In the genomic region with DNA sequence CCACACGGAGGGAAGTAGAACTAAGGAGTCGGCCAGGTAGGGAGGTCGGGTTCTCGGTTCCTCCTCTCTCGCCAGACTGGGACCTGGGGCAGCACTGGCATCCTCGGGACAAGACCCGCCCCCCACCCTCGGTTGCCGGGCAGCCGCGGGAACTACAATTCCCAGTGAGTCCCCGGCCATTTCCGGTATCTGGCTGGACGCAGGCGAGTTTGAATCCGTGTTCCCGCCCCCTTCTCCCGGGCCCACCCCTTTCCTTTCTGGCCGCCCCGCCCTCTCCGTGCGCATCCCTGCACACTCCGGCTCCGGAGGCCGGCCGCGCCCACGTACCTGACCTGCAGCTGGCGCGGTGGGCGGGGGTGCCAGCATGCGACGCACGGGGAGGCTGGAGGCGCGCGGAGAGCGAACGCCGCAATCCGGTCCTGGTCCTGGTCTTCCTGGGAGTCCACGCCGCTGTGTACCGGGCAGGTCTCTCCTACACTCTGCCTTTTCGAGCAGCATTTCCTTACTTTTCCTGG, we compare ENCODE assay signal across 1 cellular context.
TF ChIP-seq lines count a peak whose summit lies in the region.

No MANE protein-coding gene starts in this region.

TF ChIP-seq in WTC11, 78 proteins besides CTCF, POLR2A, EP300 and RAD21 (continued from another document):
- TF ChIP-seq, protein P1, sequence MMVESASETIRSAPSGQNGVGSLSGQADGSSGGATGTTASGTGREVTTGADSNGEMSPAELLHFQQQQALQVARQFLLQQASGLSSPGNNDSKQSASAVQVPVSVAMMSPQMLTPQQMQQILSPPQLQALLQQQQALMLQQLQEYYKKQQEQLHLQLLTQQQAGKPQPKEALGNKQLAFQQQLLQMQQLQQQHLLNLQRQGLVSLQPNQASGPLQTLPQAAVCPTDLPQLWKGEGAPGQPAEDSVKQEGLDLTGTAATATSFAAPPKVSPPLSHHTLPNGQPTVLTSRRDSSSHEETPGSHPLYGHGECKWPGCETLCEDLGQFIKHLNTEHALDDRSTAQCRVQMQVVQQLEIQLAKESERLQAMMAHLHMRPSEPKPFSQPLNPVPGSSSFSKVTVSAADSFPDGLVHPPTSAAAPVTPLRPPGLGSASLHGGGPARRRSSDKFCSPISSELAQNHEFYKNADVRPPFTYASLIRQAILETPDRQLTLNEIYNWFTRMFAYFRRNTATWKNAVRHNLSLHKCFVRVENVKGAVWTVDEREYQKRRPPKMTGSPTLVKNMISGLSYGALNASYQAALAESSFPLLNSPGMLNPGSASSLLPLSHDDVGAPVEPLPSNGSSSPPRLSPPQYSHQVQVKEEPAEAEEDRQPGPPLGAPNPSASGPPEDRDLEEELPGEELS (CRISPR knock-in tag; IDR thresholded peaks at IDR 0.05) = no peak
- TF ChIP-seq, protein P2, sequence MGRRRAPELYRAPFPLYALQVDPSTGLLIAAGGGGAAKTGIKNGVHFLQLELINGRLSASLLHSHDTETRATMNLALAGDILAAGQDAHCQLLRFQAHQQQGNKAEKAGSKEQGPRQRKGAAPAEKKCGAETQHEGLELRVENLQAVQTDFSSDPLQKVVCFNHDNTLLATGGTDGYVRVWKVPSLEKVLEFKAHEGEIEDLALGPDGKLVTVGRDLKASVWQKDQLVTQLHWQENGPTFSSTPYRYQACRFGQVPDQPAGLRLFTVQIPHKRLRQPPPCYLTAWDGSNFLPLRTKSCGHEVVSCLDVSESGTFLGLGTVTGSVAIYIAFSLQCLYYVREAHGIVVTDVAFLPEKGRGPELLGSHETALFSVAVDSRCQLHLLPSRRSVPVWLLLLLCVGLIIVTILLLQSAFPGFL (CRISPR knock-in tag; IDR thresholded peaks at IDR 0.05; ENCODE audit: borderline replicate concordance) = no peak
- TF ChIP-seq CREB1 (CRISPR knock-in tag; IDR thresholded peaks at IDR 0.05) (no peak), USF2 (CRISPR knock-in tag; IDR thresholded peaks at IDR 0.05) (no peak), ATF6 (CRISPR knock-in tag; IDR thresholded peaks at IDR 0.05) (no peak), RELA (CRISPR knock-in tag; IDR thresholded peaks at IDR 0.05; ENCODE audit: borderline replicate concordance) (no peak), TP53 (CRISPR knock-in tag; IDR thresholded peaks at IDR 0.05) (no peak), FOXK1 (CRISPR knock-in tag; IDR thresholded peaks at IDR 0.05) (no peak)
